8 cellular contexts compared by ENCODE assay signal in the genomic region with DNA sequence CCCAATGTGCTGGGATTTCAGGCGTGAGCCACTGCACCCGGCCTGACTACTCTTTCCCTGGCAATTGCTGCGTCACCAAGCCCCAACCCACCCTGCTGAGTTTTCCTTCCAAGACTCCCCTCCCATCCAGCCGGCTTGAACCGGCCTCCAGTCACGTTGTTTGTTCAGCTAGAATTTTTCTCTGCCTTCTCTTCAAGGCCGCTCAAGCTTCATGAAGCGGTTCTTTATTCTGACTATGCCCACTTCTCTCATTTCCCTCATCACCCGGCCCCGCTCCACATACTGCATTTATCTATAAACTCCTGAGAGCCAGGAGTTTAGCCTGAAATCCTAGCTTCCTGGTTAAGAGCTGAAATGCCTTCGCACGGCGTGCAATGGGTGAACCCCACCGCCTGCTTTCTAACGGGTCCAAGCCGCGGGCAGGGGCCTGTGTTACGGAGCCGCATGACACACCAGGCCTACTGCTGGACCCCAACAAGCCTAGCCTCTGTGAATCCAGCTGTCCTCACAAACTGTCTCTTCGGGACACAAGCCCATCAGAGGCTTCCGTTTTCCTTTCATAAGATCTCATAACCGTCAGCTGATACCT. TPM values are rescaled to one million over a fixed set of nuclear protein-coding genes. Genes with fewer than 3 reads are reported as not detected.
DNase-seq lines count a peak whose midpoint lies in the region; FAIRE-seq and TF ChIP-seq lines count a peak whose summit lies in the region.

No MANE protein-coding gene starts in this region.

- intact Hi-C loops in tibial artery (cut with DNase I; ENCODE audit: low total_unique reads): no loop called here

- no CpG with 5 or more reads among the region's 22 CpGs for WGBS in mesendoderm (ENCODE audit: extremely low coverage, insufficient coverage, low lambda C conversion rate)

- H3K36me3 Mint-ChIP-seq in activated naive CD4-positive, alpha-beta T cell treated with anti-CD3 and anti-CD28 coated beads, Interleukin-2, amount 10 ng/mL, durations not matched to agents 7 days and 5 days: peaks cover 4% of the 10 kb centered on the region

- H3K4me1 ChIP-seq in adipocyte (ENCODE audit: control insufficient read depth, insufficient read depth, low read length): peaks cover 10% of the 10 kb centered on the region
- H3K4me1 ChIP-seq in mesendoderm (ENCODE audit: control insufficient read depth, low read depth, low read length): no peaks in the 10 kb centered on the region
- H3K4me1 ChIP-seq in tibial artery: peaks cover 0 to 11% (median 4%) of the 10 kb centered on the region in 4 donors

- H3K4me2 ChIP-seq in mesendoderm (ENCODE audit: low read length): no peak overlapping the region

- H3K9me3 ChIP-seq in adipocyte (ENCODE audit: control insufficient read depth, low read length): no peaks in the 10 kb centered on the region
- H3K9me3 ChIP-seq in tibial artery: no peaks in the 10 kb centered on the region

- no peak overlapping the region for H2AK5ac ChIP-seq in mesendoderm (ENCODE audit: low read length)

- FAIRE-seq in D721Med (lab: Jason Lieb, UNC): no peak

- H3K79me1 ChIP-seq in mesendoderm (ENCODE audit: low read length): no peaks in the 10 kb centered on the region

- peak overlapping the region; percentile 96 for H3K27ac Mint-ChIP-seq in activated naive CD4-positive, alpha-beta T cell treated with anti-CD3 and anti-CD28 coated beads, Interleukin-2, amount 10 ng/mL, durations not matched to agents 7 days and 5 days

- CTCF ChIA-PET in activated naive CD4-positive, alpha-beta T cell treated with anti-CD3 and anti-CD28 coated beads, Interleukin-2, amount 10 ng/mL, durations not matched to agents 7 days and 5 days (lab: Charles Lee): interaction anchor here (0.6 to 2.2 kb wide), 3 partner anchors 16 to 412 kb away, joined by 4 to 9 read pairs (median 5); no protein-coding TSS in a partner anchor

- H3K56ac ChIP-seq in mesendoderm (ENCODE audit: low read length): peak overlapping the region; percentile 92

- no peaks in the 10 kb centered on the region for H3K27me3 ChIP-seq in adipocyte (replicated peaks; ENCODE audit: control insufficient read depth, insufficient read depth, low read length)
- H3K27me3 ChIP-seq in mesendoderm (ENCODE audit: insufficient read depth, low read length, poor library complexity): no peaks in the 10 kb centered on the region
- no peaks in the 10 kb centered on the region for H3K27me3 ChIP-seq in tibial artery

- H3K27me3 Mint-ChIP-seq in activated naive CD4-positive, alpha-beta T cell treated with anti-CD3 and anti-CD28 coated beads, Interleukin-2, amount 10 ng/mL, durations not matched to agents 7 days and 5 days: peaks cover 38% of the 10 kb centered on the region

- H4K5ac ChIP-seq in mesendoderm (ENCODE audit: low read length): no peak overlapping the region

- peak overlapping the region; percentile 95 for H3K4me3 Mint-ChIP-seq in activated naive CD4-positive, alpha-beta T cell treated with anti-CD3 and anti-CD28 coated beads, Interleukin-2, amount 10 ng/mL, durations not matched to agents 7 days and 5 days

- no peaks in the 10 kb centered on the region for H3K36me3 ChIP-seq in adipocyte (ENCODE audit: control insufficient read depth, insufficient read depth, low read length, severe bottlenecking)
- no peaks in the 10 kb centered on the region for H3K36me3 ChIP-seq in mesendoderm (ENCODE audit: control insufficient read depth, insufficient read depth, low read length)
- peaks cover 0 to 12% (median 0%) of the 10 kb centered on the region in 3 donors for H3K36me3 ChIP-seq in tibial artery

- H2BK5ac ChIP-seq in mesendoderm (ENCODE audit: low read length): no peak overlapping the region

- H3K18ac ChIP-seq in mesendoderm (ENCODE audit: low read length): no peak overlapping the region

- peaks cover 15% of the 10 kb centered on the region for H3K4me1 Mint-ChIP-seq in activated naive CD4-positive, alpha-beta T cell treated with anti-CD3 and anti-CD28 coated beads, Interleukin-2, amount 10 ng/mL, durations not matched to agents 7 days and 5 days

- H3K4ac ChIP-seq in mesendoderm (ENCODE audit: low read depth, low read length): no peak overlapping the region

- no peaks in the 10 kb centered on the region for H3K9me3 Mint-ChIP-seq in activated naive CD4-positive, alpha-beta T cell treated with anti-CD3 and anti-CD28 coated beads, Interleukin-2, amount 10 ng/mL, durations not matched to agents 7 days and 5 days

- TF ChIP-seq CTCF in tibial artery (IDR thresholded peaks at IDR 0.05): no peak
- no peak for TF ChIP-seq CTCF in D721Med (IDR thresholded peaks at IDR 0.05; ENCODE audit: insufficient read depth, missing control alignments)

- no peak overlapping the region for H4K8ac ChIP-seq in mesendoderm (ENCODE audit: low read depth, low read length)

- H3K23ac ChIP-seq in mesendoderm (ENCODE audit: low read length): no peak overlapping the region

- no peak overlapping the region for H2BK120ac ChIP-seq in mesendoderm (ENCODE audit: low read depth, low read length)

- H3K27ac ChIP-seq in mesendoderm (ENCODE audit: low read depth, low read length) (no peak overlapping the region), tibial artery (peak overlapping the region; percentile 78 to 84)

- H3K4me3 ChIP-seq in adipocyte (ENCODE audit: low read length): peak overlapping the region; percentile 87
- H3K4me3 ChIP-seq in mesendoderm (ENCODE audit: low read length): no peak overlapping the region
- H3K4me3 ChIP-seq in tibial artery: peak overlapping the region; percentile 66 to 86

- H3K79me2 ChIP-seq in mesendoderm (ENCODE audit: control insufficient read depth, insufficient read depth, low read length): no peaks in the 10 kb centered on the region

- peak overlapping the region; percentile 82 for H3K9ac ChIP-seq in adipocyte (ENCODE audit: low read length)
- H3K9ac ChIP-seq in mesendoderm (ENCODE audit: low read length): no peak overlapping the region

- DNase-seq in activated naive CD4-positive, alpha-beta T cell treated with anti-CD3 and anti-CD28 coated beads, Interleukin-2, amount 10 ng/mL, durations not matched to agents 7 days and 5 days: no peak
- DNase-seq in activated naive CD4-positive, alpha-beta T cell (lab: John Stamatoyannopoulos, UW): no peak
- DNase-seq in adipocyte (ENCODE audit: low read depth) (no peak), mesendoderm (no peak), tibial artery (peak in 1 of 2 donors; percentile 68), D721Med (ENCODE audit: insufficient read length, low spot score) (no peak), HuH-7 (ENCODE audit: low spot score) (no peak)
- DNase-seq in stimulated activated naive CD4-positive, alpha-beta T cell treated with Interleukin-2 at 50 U/mL for 16 hours (lab: John Stamatoyannopoulos, UW): no peak

- H2BK15ac ChIP-seq in mesendoderm (replicated peaks; ENCODE audit: low read depth): no peak overlapping the region

RNA-seq across cellular contexts. Expression of gene DCAF4, which starts 1.0 kb away (rescaled TPM):
- polyA plus RNA-seq in mesendoderm (2013, experiment 1 of 2): 32.2 TPM
- polyA plus RNA-seq in mesendoderm (2013, experiment 2 of 2): 31.6 TPM

RNA-seq across cellular contexts. Expression of gene DPF3, which starts 31.4 kb away (rescaled TPM):
- polyA plus RNA-seq in mesendoderm (2013, experiment 1 of 2): 0.15 TPM
- 0.10 TPM for polyA plus RNA-seq in mesendoderm (2013, experiment 2 of 2)
